In the genomic region with DNA sequence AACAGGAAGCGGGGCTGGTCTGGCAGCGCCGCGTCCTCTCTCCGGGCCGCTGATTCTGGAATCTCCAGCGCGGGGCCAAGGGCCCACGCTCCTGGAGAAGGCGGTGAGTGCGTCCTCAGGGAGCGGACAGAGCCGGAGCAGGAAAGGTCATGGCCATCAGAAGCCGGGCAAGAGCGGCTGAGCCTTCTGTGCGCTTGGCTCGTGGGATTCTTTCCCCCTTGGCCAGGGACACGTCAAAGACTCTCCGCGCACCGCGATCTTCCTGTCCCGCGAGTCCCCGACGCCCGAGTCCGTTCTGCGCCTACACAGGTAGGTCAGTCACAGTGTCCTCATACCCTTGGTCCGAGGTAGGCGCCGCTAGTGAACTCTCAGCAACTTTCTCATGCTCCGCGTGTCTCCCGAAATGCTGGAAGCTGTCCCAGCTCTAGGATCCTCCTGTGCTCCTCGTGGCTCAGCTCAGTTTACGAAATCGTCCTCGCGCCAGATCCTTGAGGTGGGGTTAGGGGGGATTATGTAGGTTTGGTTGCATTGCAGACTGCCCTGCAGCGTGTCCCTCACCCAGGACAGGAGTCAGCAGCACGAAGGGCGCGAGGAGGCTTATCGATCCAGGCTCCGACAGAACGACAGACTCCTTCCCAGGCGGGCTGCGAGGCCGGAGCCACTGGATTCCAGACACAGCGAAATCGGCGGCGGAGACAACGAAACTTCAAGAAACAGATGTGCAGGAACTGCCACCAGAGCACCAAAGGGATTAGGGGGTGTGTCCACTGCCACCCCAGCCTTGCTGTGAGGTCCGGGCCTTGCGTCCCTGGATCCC, we compare ENCODE assay signal across 11 cellular contexts. TPM values are rescaled to one million over a fixed set of nuclear protein-coding genes. Genes with fewer than 3 reads are reported as not detected.
DNase-seq lines count a peak whose midpoint lies in the region; ATAC-seq, FAIRE-seq and TF ChIP-seq lines count a peak whose summit lies in the region.
"Had no signal": no experiment of that assay in that cellular context is flagged by ENCODE, and none has a peak within 500 bp of the region (broad histone marks: within the 10 kb centered on the region; RNA-seq: fewer than 3 reads in every experiment).

No MANE protein-coding gene starts in this region.

- no peak for TF ChIP-seq RAD21 in HepG2 (CRISPR knock-in tag; IDR thresholded peaks at IDR 0.05)

- TF ChIP-seq EP300 in HepG2 (IDR thresholded peaks at IDR 0.05; ENCODE audit: low read depth in 2 of 2, low read length in 2 of 2) (no peak), HepG2 (CRISPR knock-in tag; IDR thresholded peaks at IDR 0.05; ENCODE audit: borderline replicate concordance) (no peak)

- H3K79me2 ChIP-seq in HepG2 (ENCODE audit: insufficient read depth, low read length): no peaks in the 10 kb centered on the region

- H3K4me1 ChIP-seq in effector memory CD4-positive, alpha-beta T cell (ENCODE audit: control insufficient read depth, insufficient read depth, low read length, poor library complexity, severe bottlenecking): peaks cover 18% of the 10 kb centered on the region
- H3K4me1 ChIP-seq in HepG2 (ENCODE audit: insufficient read depth, low read length) (peaks cover 48% of the 10 kb centered on the region), thoracic aorta (ENCODE audit: control insufficient read depth in 1 of 2, low read depth in 2 of 2) (peaks cover 15 to 34% of the 10 kb centered on the region in 2 donors)

- no TSS peak for BruUV-seq in HepG2 (replicated peaks; lab: Mats Ljungman, UMichigan)

- H3K27ac ChIP-seq in effector memory CD4-positive, alpha-beta T cell (ENCODE audit: insufficient read depth, low read length, poor library complexity, severe bottlenecking): no peak overlapping the region
- H3K27ac ChIP-seq in HepG2 (ENCODE audit: extremely low read length, insufficient read depth, low read length) (no peak overlapping the region), thoracic aorta (peak overlapping the region in 1 of 2 donors; percentile 18)

- CTCF ChIA-PET in HepG2 (lab: Yijun Ruan, JAX; ENCODE audit: low intra/inter-chr PET ratio, low total read pairs): no interaction called here

- H3K27me3 ChIP-seq in effector memory CD4-positive, alpha-beta T cell (replicated peaks; ENCODE audit: control insufficient read depth, insufficient read depth, low read length, poor library complexity, severe bottlenecking): peaks cover 37% of the 10 kb centered on the region
- peaks cover 8 to 88% of the 10 kb centered on the region in 2 experiments; a peak in 4 of 5 replicates for H3K27me3 ChIP-seq in HepG2 (ENCODE audit: control insufficient read depth in 1 of 2, insufficient read depth in 2 of 2, low read length in 2 of 2)
- H3K27me3 ChIP-seq in thoracic aorta (replicated peaks; ENCODE audit: insufficient read depth): peaks cover 28% of the 10 kb centered on the region
- H3K27me3 ChIP-seq: SJCRH30 had no signal

- no peak for DNase-seq in Right ventricle myocardium superior
- DNase-seq in Right ventricle myocardium inferior (ENCODE audit: missing footprints): no peak
- no peak for DNase-seq in effector memory CD4-positive, alpha-beta T cell
- DNase-seq in HepG2 (ENCODE audit: low spot score): no peak
- DNase-seq in thoracic aorta (ENCODE audit: low spot score): no peak
- no peak for DNase-seq in GM20000 (ENCODE audit: low spot score)
- no peak for DNase-seq in T-helper 1 cell
- no peak for DNase-seq in effector CD8-positive, alpha-beta T cell (lab: John Stamatoyannopoulos, UW)
- DNase-seq: SJCRH30 had no signal

- WGBS in HepG2 (ENCODE audit: low lambda C conversion rate): 69% methylated on average over 31 of the region's 57 CpGs

- intact Hi-C loops in Right ventricle myocardium superior (cut with DNase I) (no loop called here), Right ventricle myocardium inferior (cut with DNase I) (loop anchor here (10.0 kb wide), 1 partner anchor 125 kb away; no protein-coding TSS in a partner anchor), HepG2 (cut with micrococcal nuclease; ENCODE audit: unreplicated experiment) (no loop called here)

- H3K4me2 ChIP-seq in HepG2 (ENCODE audit: low read depth, low read length): peak overlapping the region; percentile 65

- in situ Hi-C loops in HepG2 (cut with HindIII; ENCODE audit: extremely low pct_ligation_motif_present, low pct_unique_long_range_greater_than_20kb): no loop called here

- TF ChIP-seq CTCF in HepG2 (CRISPR knock-in tag; IDR thresholded peaks at IDR 0.05): no peak
- no peak for TF ChIP-seq CTCF in thoracic aorta (IDR thresholded peaks at IDR 0.05)
- no peak for TF ChIP-seq CTCF in GM20000 (IDR thresholded peaks at IDR 0.05; ENCODE audit: extremely low read depth, missing control alignments)

- no peaks in the 10 kb centered on the region for H3K36me3 ChIP-seq in effector memory CD4-positive, alpha-beta T cell (ENCODE audit: control insufficient read depth, insufficient read depth, low read length)
- H3K36me3 ChIP-seq in HepG2 (replicated peaks in 1 of 2; ENCODE audit: control insufficient read depth in 1 of 2, insufficient read depth in 2 of 2, low read length in 2 of 2) (no peaks in the 10 kb centered on the region), thoracic aorta (no peaks in the 10 kb centered on the region)
- H3K36me3 ChIP-seq: SJCRH30 had no signal

- TF ChIP-seq POLR2A in HepG2 (IDR thresholded peaks at IDR 0.05; ENCODE audit: insufficient read depth in 1 of 2, low read depth in 2 of 2, low read length in 2 of 2): no peak

- H3K9me3 ChIP-seq in effector memory CD4-positive, alpha-beta T cell (ENCODE audit: control insufficient read depth, low read length): no peaks in the 10 kb centered on the region
- H3K9me3 ChIP-seq in HepG2 (ENCODE audit: low read length) (no peaks in the 10 kb centered on the region), thoracic aorta (no peaks in the 10 kb centered on the region)
- H3K9me3 ChIP-seq: SJCRH30 had no signal

- no peaks in the 10 kb centered on the region for H4K20me1 ChIP-seq in HepG2 (ENCODE audit: insufficient read depth, low read length)

- H3K4me3 ChIP-seq in effector memory CD4-positive, alpha-beta T cell (ENCODE audit: insufficient read depth, low read depth, low read length, poor library complexity, severe bottlenecking): peak overlapping the region; percentile 33
- H3K4me3 ChIP-seq in HepG2 (replicated peaks in 1 of 3; ENCODE audit: insufficient read depth in 1 of 3, low read depth in 2 of 3, low read length in 3 of 3) (peak overlapping the region in 1 of 3 experiments; percentile 43; a peak in 1 of 6 replicates), thoracic aorta (peak overlapping the region; percentile 55)

- no peak for FAIRE-seq in HepG2 (lab: Jason Lieb, UNC)
- FAIRE-seq: GM12892 had no signal

- no peak overlapping the region for H2AFZ ChIP-seq in HepG2 (ENCODE audit: low read length)

- POLR2A ChIA-PET in HepG2 (lab: Yijun Ruan, JAX): no interaction called here

- ATAC-seq in Right ventricle myocardium superior (ENCODE audit: poor library complexity): peak; percentile 21
- ATAC-seq in Right ventricle myocardium inferior: no peak
- no peak for ATAC-seq in HepG2
- ATAC-seq in thoracic aorta (ENCODE audit: insufficient number of reproducible peaks, low FRiP score, low read depth): no peak
- ATAC-seq: esophagus mucosa had no signal

- no peak overlapping the region for H3K9ac ChIP-seq in HepG2 (ENCODE audit: insufficient read depth, low read depth, low read length)

RNA-seq across cellular contexts. Expression of gene LHX6, which starts 8.7 kb away (rescaled TPM):
- 3.4 TPM for total RNA-seq in Right ventricle myocardium superior
- 6.1 TPM for total RNA-seq in Right ventricle myocardium inferior
- 0.70 and 1.3 TPM in 2 replicates for total RNA-seq in HepG2 (2016; rRNA removed; fragmentation: Illumina TruSeq; extraction: Trizol)
- 0.18 and 0.20 TPM in 2 replicates for total RNA-seq in HepG2 (2016; cell fraction: cytosol; rRNA removed; fragmentation: Illumina TruSeq; extraction: Trizol; ENCODE audit: low read depth)
- total RNA-seq in HepG2 (2016; cell fraction: insoluble cytoplasmic fraction; rRNA removed; fragmentation: Illumina TruSeq; extraction: Trizol): 0.58 and 0.89 TPM in 2 replicates
- 0.69 and 0.80 TPM in 2 replicates for total RNA-seq in HepG2 (2016; cell fraction: membrane; rRNA removed; fragmentation: Illumina TruSeq; extraction: Trizol)
- total RNA-seq in HepG2 (2016; cell fraction: nucleus; rRNA removed; fragmentation: Illumina TruSeq; extraction: Trizol): 0.38 and 1.1 TPM in 2 replicates
- polyA plus RNA-seq in HepG2 (2011; rRNA removed): 1.1 and 1.2 TPM in 2 replicates
- 0.94 and 1.1 TPM in 2 replicates for polyA plus RNA-seq in HepG2 (2011; cell fraction: cytosol; rRNA removed)
- polyA plus RNA-seq in HepG2 (2011; cell fraction: nucleus; rRNA removed): 1.7 TPM in 2 replicates
- 1.0 and 1.2 TPM in 2 replicates for polyA plus RNA-seq in HepG2 (2012)
- 0.11 and 0.24 TPM in 2 replicates for polyA plus RNA-seq in HepG2 (2016; cell fraction: cytosol; fragmentation: Illumina TruSeq; extraction: Trizol; ENCODE audit: low read depth)
- polyA plus RNA-seq in HepG2 (2016; cell fraction: insoluble cytoplasmic fraction; fragmentation: Illumina TruSeq; extraction: Trizol; ENCODE audit: low read depth): 1.2 and 1.3 TPM in 2 replicates
- polyA plus RNA-seq in HepG2 (2016; cell fraction: membrane; fragmentation: Illumina TruSeq; extraction: Trizol; ENCODE audit: low read depth): 0.37 and 0.55 TPM in 2 replicates
- polyA plus RNA-seq in HepG2 (2016; cell fraction: nucleus; fragmentation: Illumina TruSeq; extraction: Trizol; ENCODE audit: insufficient read depth, low read depth): 0.93 and 1.9 TPM in 2 replicates
- polyA minus RNA-seq in HepG2 (2011; rRNA and poly(A)+ RNA removed; ENCODE audit: low replicate concordance): 0.37 and 2.3 TPM in 2 replicates
- 0.44 and 0.79 TPM in 2 replicates for polyA minus RNA-seq in HepG2 (2011; cell fraction: cytosol; rRNA and poly(A)+ RNA removed)
- polyA minus RNA-seq in HepG2 (2011; cell fraction: nucleus; rRNA and poly(A)+ RNA removed): 0.90 and 1.9 TPM in 2 replicates
- 1 to 10 TPM; 5.0 to 6.5 TPM for total RNA-seq in thoracic aorta

RNA-seq across cellular contexts. Expression of gene RBM18, which starts 44.6 kb away (rescaled TPM):
- total RNA-seq in Right ventricle myocardium superior (37.3 TPM), Right ventricle myocardium inferior (38.5 TPM), HepG2 (2016; rRNA removed; fragmentation: Illumina TruSeq; extraction: Trizol) (16.6 and 29.5 TPM in 2 replicates), thoracic aorta (10 to 100 TPM in 1 of 2 donors, 1 to 10 TPM in 1; 7.3 to 10.5 TPM)
- 3.8 and 5.2 TPM in 2 replicates for total RNA-seq in HepG2 (2016; cell fraction: cytosol; rRNA removed; fragmentation: Illumina TruSeq; extraction: Trizol; ENCODE audit: low read depth)
- total RNA-seq in HepG2 (2016; cell fraction: insoluble cytoplasmic fraction; rRNA removed; fragmentation: Illumina TruSeq; extraction: Trizol): 18.9 and 29.3 TPM in 2 replicates
- 16.2 and 16.3 TPM in 2 replicates for total RNA-seq in HepG2 (2016; cell fraction: membrane; rRNA removed; fragmentation: Illumina TruSeq; extraction: Trizol)
- total RNA-seq in HepG2 (2016; cell fraction: nucleus; rRNA removed; fragmentation: Illumina TruSeq; extraction: Trizol): 9.0 and 10.2 TPM in 2 replicates
- polyA plus RNA-seq in HepG2 (2011; rRNA removed): 11.2 and 12.6 TPM in 2 replicates
- 5.3 and 8.7 TPM in 2 replicates for polyA plus RNA-seq in HepG2 (2011; cell fraction: cytosol; rRNA removed)
- polyA plus RNA-seq in HepG2 (2011; cell fraction: nucleus; rRNA removed): 3.8 and 3.9 TPM in 2 replicates
- 7.5 and 10.2 TPM in 2 replicates for polyA plus RNA-seq in HepG2 (2012)
- 12.0 and 13.9 TPM in 2 replicates for polyA plus RNA-seq in HepG2 (2016; cell fraction: cytosol; fragmentation: Illumina TruSeq; extraction: Trizol; ENCODE audit: low read depth)
- polyA plus RNA-seq in HepG2 (2016; cell fraction: insoluble cytoplasmic fraction; fragmentation: Illumina TruSeq; extraction: Trizol; ENCODE audit: low read depth): 30.2 and 33.4 TPM in 2 replicates
- polyA plus RNA-seq in HepG2 (2016; cell fraction: membrane; fragmentation: Illumina TruSeq; extraction: Trizol; ENCODE audit: low read depth): 15.3 and 17.2 TPM in 2 replicates
- 13.6 and 14.4 TPM in 2 replicates for polyA plus RNA-seq in HepG2 (2016; cell fraction: nucleus; fragmentation: Illumina TruSeq; extraction: Trizol; ENCODE audit: insufficient read depth, low read depth)
- polyA minus RNA-seq in HepG2 (2011; rRNA and poly(A)+ RNA removed; ENCODE audit: low replicate concordance): 3.5 and 17.4 TPM in 2 replicates
- polyA minus RNA-seq in HepG2 (2011; cell fraction: cytosol; rRNA and poly(A)+ RNA removed): 8.4 and 10.2 TPM in 2 replicates
- polyA minus RNA-seq in HepG2 (2011; cell fraction: nucleus; rRNA and poly(A)+ RNA removed): 6.8 and 9.6 TPM in 2 replicates

RNA-seq across cellular contexts. Expression of gene MRRF, which starts 44.6 kb away (rescaled TPM):
- 35.7 TPM for total RNA-seq in Right ventricle myocardium superior
- 39.1 TPM for total RNA-seq in Right ventricle myocardium inferior
- 37.3 and 47.2 TPM in 2 replicates for total RNA-seq in HepG2 (2016; rRNA removed; fragmentation: Illumina TruSeq; extraction: Trizol)
- total RNA-seq in HepG2 (2016; cell fraction: cytosol; rRNA removed; fragmentation: Illumina TruSeq; extraction: Trizol; ENCODE audit: low read depth): 25.8 and 26.7 TPM in 2 replicates
- total RNA-seq in HepG2 (2016; cell fraction: insoluble cytoplasmic fraction; rRNA removed; fragmentation: Illumina TruSeq; extraction: Trizol): 33.6 and 46.2 TPM in 2 replicates
- 36.7 and 37.4 TPM in 2 replicates for total RNA-seq in HepG2 (2016; cell fraction: membrane; rRNA removed; fragmentation: Illumina TruSeq; extraction: Trizol)
- 28.1 and 30.3 TPM in 2 replicates for total RNA-seq in HepG2 (2016; cell fraction: nucleus; rRNA removed; fragmentation: Illumina TruSeq; extraction: Trizol)
- 37.6 and 44.3 TPM in 2 replicates for polyA plus RNA-seq in HepG2 (2011; rRNA removed)
- 17.7 and 22.3 TPM in 2 replicates for polyA plus RNA-seq in HepG2 (2011; cell fraction: cytosol; rRNA removed)
- 60.6 and 64.1 TPM in 2 replicates for polyA plus RNA-seq in HepG2 (2011; cell fraction: nucleus; rRNA removed)
- polyA plus RNA-seq in HepG2 (2012): 26.9 and 27.3 TPM in 2 replicates
- 19.2 and 20.6 TPM in 2 replicates for polyA plus RNA-seq in HepG2 (2016; cell fraction: cytosol; fragmentation: Illumina TruSeq; extraction: Trizol; ENCODE audit: low read depth)
- 53.7 and 54.2 TPM in 2 replicates for polyA plus RNA-seq in HepG2 (2016; cell fraction: insoluble cytoplasmic fraction; fragmentation: Illumina TruSeq; extraction: Trizol; ENCODE audit: low read depth)
- polyA plus RNA-seq in HepG2 (2016; cell fraction: membrane; fragmentation: Illumina TruSeq; extraction: Trizol; ENCODE audit: low read depth): 36.1 and 38.2 TPM in 2 replicates
- 57.9 and 61.6 TPM in 2 replicates for polyA plus RNA-seq in HepG2 (2016; cell fraction: nucleus; fragmentation: Illumina TruSeq; extraction: Trizol; ENCODE audit: insufficient read depth, low read depth)
- 30.5 and 135 TPM in 2 replicates for polyA minus RNA-seq in HepG2 (2011; rRNA and poly(A)+ RNA removed; ENCODE audit: low replicate concordance)
- polyA minus RNA-seq in HepG2 (2011; cell fraction: cytosol; rRNA and poly(A)+ RNA removed): 12.8 and 14.6 TPM in 2 replicates
- 47.4 and 62.7 TPM in 2 replicates for polyA minus RNA-seq in HepG2 (2011; cell fraction: nucleus; rRNA and poly(A)+ RNA removed)
- total RNA-seq in thoracic aorta: 10 to 100 TPM; 16.9 to 36.8 TPM
